Comparison of ENCODE assay signal across 20 cellular contexts in genomic region chr17:33052856-33053255, GRCh38.
DNase-seq lines count a peak whose midpoint lies in the region; FAIRE-seq and TF ChIP-seq lines count a peak whose summit lies in the region.
"Had no signal": no experiment of that assay in that cellular context is flagged by ENCODE, and none has a peak within 500 bp of the region (broad histone marks: within the 10 kb centered on the region; RNA-seq: fewer than 3 reads in every experiment).

No MANE protein-coding gene starts in this region.

- in situ Hi-C loops in HAP-1 (cut with MboI; ENCODE audit: low sequenced_read_pairs) = no loop called here

- intact Hi-C loops in thyroid gland (cut with DNase I) = no loop called here

- DNase-seq in AG10803 (ENCODE audit: low read depth) (peak; percentile 2), MG63 (peak; percentile 6), bronchial epithelial cell (ENCODE audit: low read depth) (peak; percentile 20), kidney tubule cell (ENCODE audit: low spot score) (peak; percentile 40), thyroid gland (no peak), HAP-1 (ENCODE audit: low spot score in 2 of 2) (no peak), GM19238 (ENCODE audit: insufficient read length, low spot score) (no peak)
- no peak for DNase-seq in activated naive CD4-positive, alpha-beta T cell treated with anti-CD3 and anti-CD28 coated beads, Interleukin-2, amount 50 U/mL, for 16 hours
- DNase-seq: CD4-positive, alpha-beta memory T cell; DMS153; GDM1; Kasumi-1; NCI-H1092; NCI-H1436; NCI-H187 treated with DMSO at 0.1 percent for 48 hours; NCI-H2107; NCI-H510A treated with DMSO at 0.1 percent for 48 hours; NCI-H748 treated with DMSO at 0.1 percent for 48 hours had no signal

- peak; percentile 32 for FAIRE-seq in bronchial epithelial cell (lab: Jason Lieb, UNC)
- FAIRE-seq: A549 had no signal

- no peak overlapping the region for H3K4me3 ChIP-seq in AG10803 (ENCODE audit: low read length)
- no peak overlapping the region for H3K4me3 ChIP-seq in MG63
- no peak overlapping the region for H3K4me3 ChIP-seq in bronchial epithelial cell (ENCODE audit: low read depth, low read length)
- no peak overlapping the region for H3K4me3 ChIP-seq in thyroid gland (replicated peaks in 1 of 3)
- H3K4me3 ChIP-seq in HAP-1 = no peak overlapping the region
- H3K4me3 ChIP-seq: A549; BLaER1 treated with 17β-estradiol and CSF1 and Interleukin-3, amounts not matched to agents 10 nM and 100 nM had no signal

- no peaks in the 10 kb centered on the region for H3K9me3 ChIP-seq in MG63
- no peaks in the 10 kb centered on the region for H3K9me3 ChIP-seq in thyroid gland
- H3K9me3 ChIP-seq in HAP-1 = no peaks in the 10 kb centered on the region
- H3K9me3 ChIP-seq: A549; BLaER1 treated with 17β-estradiol and CSF1 and Interleukin-3, amounts not matched to agents 10 nM and 100 nM had no signal

- H3K27me3 ChIP-seq in MG63 (peaks cover 2% of the 10 kb centered on the region; the same call in 1 of the 2 replicates), bronchial epithelial cell (ENCODE audit: control insufficient read depth, insufficient read depth, low read length) (peaks cover 2% of the 10 kb centered on the region), thyroid gland (no peaks in the 10 kb centered on the region), HAP-1 (ENCODE audit: low read depth) (no peaks in the 10 kb centered on the region)
- H3K27me3 ChIP-seq: BLaER1 treated with 17β-estradiol and CSF1 and Interleukin-3, amounts not matched to agents 10 nM and 100 nM had no signal

- H3K36me3 ChIP-seq in MG63 (no peaks in the 10 kb centered on the region), bronchial epithelial cell (ENCODE audit: control insufficient read depth, insufficient read depth, low read length) (no peaks in the 10 kb centered on the region), thyroid gland (no peaks in the 10 kb centered on the region), HAP-1 (replicated peaks) (no peaks in the 10 kb centered on the region)
- H3K36me3 ChIP-seq: BLaER1 treated with 17β-estradiol and CSF1 and Interleukin-3, amounts not matched to agents 10 nM and 100 nM had no signal

- no peak for TF ChIP-seq CTCF in AG10803 (conservative IDR thresholded peaks at IDR 0.05; ENCODE audit: low read length)
- TF ChIP-seq CTCF in bronchial epithelial cell (IDR thresholded peaks at IDR 0.05; ENCODE audit: insufficient read depth, low read length, severe bottlenecking) = no peak
- no peak for TF ChIP-seq CTCF in thyroid gland (IDR thresholded peaks at IDR 0.05)

- no peak for TF ChIP-seq POLR2A in thyroid gland (IDR thresholded peaks at IDR 0.05)

- H3K27ac ChIP-seq in thyroid gland = no peak overlapping the region
- H3K27ac ChIP-seq: BLaER1 treated with 17β-estradiol and CSF1 and Interleukin-3, amounts not matched to agents 10 nM and 100 nM had no signal

- 87 to 96% methylated on average over 4 of the region's 4 CpGs for WGBS in thyroid gland, 2 donors

- H3K4me1 ChIP-seq in thyroid gland = no peaks in the 10 kb centered on the region
- H3K4me1 ChIP-seq in HAP-1 = no peaks in the 10 kb centered on the region
- H3K4me1 ChIP-seq: BLaER1 treated with 17β-estradiol and CSF1 and Interleukin-3, amounts not matched to agents 10 nM and 100 nM had no signal

Comparison
In these comparisons a context has a peak if more than half of its experiments do, and no peak if none do; other contexts are left out.
1. DNase-seq: peak in AG10803 (single experiment), MG63 (single experiment), bronchial epithelial cell (single experiment) and kidney tubule cell (single experiment); none in thyroid gland (0 of 2), HAP-1 (0 of 2), activated naive CD4-positive, alpha-beta T cell treated with anti-CD3 and anti-CD28 coated beads, Interleukin-2, amount 50 U/mL, for 16 hours (single experiment) and GM19238 (single experiment).